In the genomic region with DNA sequence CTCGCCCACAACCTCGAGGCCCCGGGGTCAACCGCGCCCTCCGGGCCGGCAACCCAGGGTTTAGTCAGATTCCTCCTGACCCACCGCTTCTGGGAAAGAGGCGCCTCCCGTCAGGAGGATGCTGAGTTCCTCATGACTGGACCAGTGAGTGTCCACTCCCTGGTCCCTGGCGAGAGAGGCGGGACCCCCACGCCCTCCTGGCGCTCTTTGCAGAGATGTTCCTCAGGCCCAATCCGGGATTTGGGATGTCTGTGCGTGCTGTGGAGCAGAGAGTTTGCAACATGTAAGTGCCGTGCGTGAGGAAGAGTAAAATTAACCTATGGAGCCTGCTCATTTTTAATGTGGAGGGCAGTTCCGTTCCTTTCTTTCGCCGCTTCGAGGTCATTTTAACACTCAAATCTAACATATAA, we compare ENCODE assay signal across 7 cellular contexts. TPM values are rescaled to one million over a fixed set of nuclear protein-coding genes. Genes with fewer than 3 reads are reported as not detected.
DNase-seq lines count a peak whose midpoint lies in the region; ATAC-seq, FAIRE-seq and TF ChIP-seq lines count a peak whose summit lies in the region.

No MANE protein-coding gene starts in this region.

- peak overlapping the region; percentile 43 to 93 (median 87) for H3K27ac Mint-ChIP-seq in naive thymus-derived CD4-positive, alpha-beta T cell

- H3K4me1 Mint-ChIP-seq in naive thymus-derived CD4-positive, alpha-beta T cell: peaks cover 11 to 26% (median 19%) of the 10 kb centered on the region in 7 donors

- no peaks in the 10 kb centered on the region for H3K36me3 ChIP-seq in endothelial cell of umbilical vein (ENCODE audit: control insufficient read depth in 2 of 2, extremely low read depth in 1 of 2, insufficient read depth in 2 of 2, low read length in 2 of 2)
- H3K36me3 ChIP-seq in naive thymus-derived CD4-positive, alpha-beta T cell (ENCODE audit: control insufficient read depth in 2 of 3, insufficient read depth in 3 of 3, low read length in 3 of 3): peaks cover 0 to 5% (median 0%) of the 10 kb centered on the region in 3 experiments

- no peak for TF ChIP-seq POLR2A in endothelial cell of umbilical vein (IDR thresholded peaks at IDR 0.05; ENCODE audit: low read depth, low read length)

- H3K4me2 ChIP-seq in endothelial cell of umbilical vein (ENCODE audit: insufficient read depth, low read length): peak overlapping the region; percentile 75

- ATAC-seq in naive thymus-derived CD4-positive, alpha-beta T cell: no peak
- ATAC-seq in GM21528 (IDR thresholded peaks at IDR 0.05; ENCODE audit: low FRiP score, unreplicated experiment): no peak

- intact Hi-C loops in endothelial cell of umbilical vein (cut with micrococcal nuclease): loop anchor here (1.0 to 10.0 kb wide), 3 partner anchors 8 to 273 kb away; no protein-coding TSS in a partner anchor
- intact Hi-C loops in naive thymus-derived CD4-positive, alpha-beta T cell (cut with micrococcal nuclease): loop anchor here (1.0 to 10.0 kb wide), 7 partner anchors 8 to 777 kb away; partner anchors contain the start of genes RFC1 (in 2 of the 2), N4BP2 (in 1 of the 2), RHOH (in 1 of the 2) and UBE2K (in 1 of the 2)

- H2AFZ ChIP-seq in endothelial cell of umbilical vein (ENCODE audit: low read depth, low read length): peak overlapping the region; percentile 86

- DNase-seq in GOT3 (lab: John Stamatoyannopoulos, UW): peak; percentile 89
- DNase-seq in SK-MEL-5 (ENCODE audit: low read depth, low spot score): peak; percentile 84
- peak; percentile 69 for DNase-seq in endothelial cell of umbilical vein (ENCODE audit: low read depth, low spot score)
- peak in 4 of 9 donors; percentile 2 to 19 (median 9) for DNase-seq in naive thymus-derived CD4-positive, alpha-beta T cell
- DNase-seq in stimulated activated CD4-positive, alpha-beta T cell treated with anti-CD3 and anti-CD28 coated beads, Interleukin-4, amount 100 ng/mL, for 4 hours: no peak
- DNase-seq in central memory CD4-positive, alpha-beta T cell: no peak

- FAIRE-seq in endothelial cell of umbilical vein (lab: Jason Lieb, UNC): no peak

- no peaks in the 10 kb centered on the region for H3K9me1 ChIP-seq in endothelial cell of umbilical vein (replicated peaks; ENCODE audit: control insufficient read depth, extremely low read depth, insufficient read depth, low read length)

- H3K79me2 ChIP-seq in endothelial cell of umbilical vein (ENCODE audit: control insufficient read depth, insufficient read depth, low read length): peaks cover 36% of the 10 kb centered on the region

- H3K36me3 Mint-ChIP-seq in naive thymus-derived CD4-positive, alpha-beta T cell: peaks cover 20 to 32% (median 24%) of the 10 kb centered on the region in 5 donors

- POLR2A ChIA-PET in endothelial cell of umbilical vein (lab: Charles Lee): interaction anchor here (1.2 to 3.7 kb wide), 3 partner anchors 69 to 112 kb away, joined by 4 to 42 read pairs (median 8); partner anchors contain the start of genes LIAS, RPL9 and SMIM14
- POLR2A ChIA-PET in naive thymus-derived CD4-positive, alpha-beta T cell (lab: Charles Lee): interaction anchor here (0.6 to 1.3 kb wide), 5 partner anchors 69 to 179 kb away, joined by 3 to 11 read pairs (median 8); partner anchors contain the start of genes LIAS, RPL9, SMIM14 and UBE2K

- H4K20me1 ChIP-seq in endothelial cell of umbilical vein (replicated peaks; ENCODE audit: control insufficient read depth, extremely low read depth, insufficient read depth, low read length): no peaks in the 10 kb centered on the region

- H3K27ac ChIP-seq in endothelial cell of umbilical vein (ENCODE audit: insufficient read depth, low read depth, low read length): peak overlapping the region; percentile 90
- peak overlapping the region; percentile 74 for H3K27ac ChIP-seq in naive thymus-derived CD4-positive, alpha-beta T cell (ENCODE audit: low read depth, low read length)

- H3K9me3 Mint-ChIP-seq in naive thymus-derived CD4-positive, alpha-beta T cell: peaks cover 5 to 32% (median 20%) of the 10 kb centered on the region in 11 donors

- no peak for TF ChIP-seq CTCF in endothelial cell of umbilical vein (IDR thresholded peaks at IDR 0.05; ENCODE audit: extremely low read depth in 1 of 2, insufficient read depth in 1 of 2, low read depth in 1 of 2, low read length in 2 of 2)

- dilution Hi-C loops in endothelial cell of umbilical vein (cut with MboI; ENCODE audit: extremely low pct_ligation_motif_present, low sequenced_read_pairs): no loop called here

- no peaks in the 10 kb centered on the region for H3K27me3 Mint-ChIP-seq in naive thymus-derived CD4-positive, alpha-beta T cell

- in situ Hi-C loops in SK-MEL-5 (cut with HindIII; ENCODE audit: low pct_unique_long_range_greater_than_20kb, low sequenced_read_pairs): no loop called here

- peaks cover 12% of the 10 kb centered on the region for H3K4me1 ChIP-seq in endothelial cell of umbilical vein (ENCODE audit: control insufficient read depth, extremely low read depth, insufficient read depth, low read length)
- peaks cover 7 to 10% of the 10 kb centered on the region in 2 donors for H3K4me1 ChIP-seq in naive thymus-derived CD4-positive, alpha-beta T cell (ENCODE audit: control insufficient read depth in 2 of 2, insufficient read depth in 2 of 2, low read length in 2 of 2)

- peak overlapping the region; percentile 50 to 92 (median 60) for H3K4me3 ChIP-seq in endothelial cell of umbilical vein (replicated peaks in 1 of 3; ENCODE audit: insufficient read depth in 1 of 3, low read depth in 1 of 3, low read length in 3 of 3)
- H3K4me3 ChIP-seq in naive thymus-derived CD4-positive, alpha-beta T cell (ENCODE audit: low read length): peak overlapping the region; percentile 81

- no peaks in the 10 kb centered on the region for H3K9me3 ChIP-seq in endothelial cell of umbilical vein (replicated peaks; ENCODE audit: control insufficient read depth, insufficient read depth, low read length)
- H3K9me3 ChIP-seq in naive thymus-derived CD4-positive, alpha-beta T cell (ENCODE audit: control insufficient read depth in 2 of 3, low read length in 3 of 3): peaks cover 0 to 11% (median 0%) of the 10 kb centered on the region in 3 experiments

- peak overlapping the region; percentile 73 for H3K9ac ChIP-seq in endothelial cell of umbilical vein (replicated peaks; ENCODE audit: extremely low read depth, insufficient read depth, low read length)

- H3K4me3 Mint-ChIP-seq in naive thymus-derived CD4-positive, alpha-beta T cell: peak overlapping the region; percentile 88 to 99 (median 98)

- BruUV-seq in endothelial cell of umbilical vein (replicated peaks; lab: Mats Ljungman, UMichigan): TSS peak; percentile 78

- no peaks in the 10 kb centered on the region for H3K27me3 ChIP-seq in endothelial cell of umbilical vein (ENCODE audit: control insufficient read depth in 2 of 2, insufficient read depth in 2 of 2, low read length in 2 of 2)
- no peaks in the 10 kb centered on the region for H3K27me3 ChIP-seq in naive thymus-derived CD4-positive, alpha-beta T cell (ENCODE audit: control insufficient read depth in 2 of 2, insufficient read depth in 2 of 2, low read length in 2 of 2)

- CTCF ChIA-PET in endothelial cell of umbilical vein (lab: Charles Lee): interaction anchor here (1.3 to 1.8 kb wide), 2 partner anchors 59 to 130 kb away, joined by 6 to 8 read pairs; no protein-coding TSS in a partner anchor
- CTCF ChIA-PET in naive thymus-derived CD4-positive, alpha-beta T cell (lab: Charles Lee): interaction anchor here (0.5 to 1.0 kb wide), 2 partner anchors 451 to 767 kb away, joined by 3 to 4 read pairs; no protein-coding TSS in a partner anchor

TF ChIP-seq in endothelial cell of umbilical vein, 7 proteins besides CTCF, POLR2A, EP300 and RAD21:
- TF ChIP-seq MYC (IDR thresholded peaks at IDR 0.05; ENCODE audit: low read depth, low read length) (no peak), MAX (IDR thresholded peaks at IDR 0.05; ENCODE audit: insufficient read depth, insufficient read length) (no peak), JUN (IDR thresholded peaks at IDR 0.05; ENCODE audit: borderline replicate concordance, insufficient read depth, insufficient read length, low read depth) (no peak), POLR2AphosphoS5 (IDR thresholded peaks at IDR 0.05; ENCODE audit: insufficient read depth, low read depth, low read length) (no peak), GATA2 (IDR thresholded peaks at IDR 0.05; ENCODE audit: insufficient read depth, insufficient read length, low read depth, low read length) (no peak), EZH2 (IDR thresholded peaks at IDR 0.05; ENCODE audit: borderline replicate concordance, low read depth, low read length, severe bottlenecking) (no peak), FOS (IDR thresholded peaks at IDR 0.05; ENCODE audit: borderline replicate concordance, insufficient read depth, low read length) (no peak)

RNA-seq across cellular contexts. Expression of gene UGDH, which starts 0.8 kb away (rescaled TPM):
- total RNA-seq in SK-MEL-5 (2014; rRNA removed; shearing (Covaris generic)): 90.9 and 93.4 TPM in 2 replicates
- 97.6 and 109 TPM in 2 replicates for polyA plus RNA-seq in SK-MEL-5 (2015; cell fraction: cytosol; rRNA removed)
- 22.4 and 44.6 TPM in 2 replicates for polyA plus RNA-seq in SK-MEL-5 (2015; cell fraction: nucleus; rRNA removed)
- 62.1 and 69.7 TPM in 2 replicates for total RNA-seq in endothelial cell of umbilical vein
- 25.5 and 41.3 TPM in 2 replicates for polyA plus RNA-seq in endothelial cell of umbilical vein
- 34.9 and 41.2 TPM in 2 replicates for polyA plus RNA-seq in endothelial cell of umbilical vein (2011; cell fraction: cytosol; rRNA removed)
- polyA plus RNA-seq in endothelial cell of umbilical vein (2011; cell fraction: nucleus; rRNA removed): 16.0 and 27.0 TPM in 2 replicates
- 40.6 and 49.8 TPM in 2 replicates for polyA plus RNA-seq in endothelial cell of umbilical vein (2012)
- polyA minus RNA-seq in endothelial cell of umbilical vein: 21.6 and 26.2 TPM in 2 replicates
- 35.3 TPM for polyA minus RNA-seq in endothelial cell of umbilical vein (2011; cell fraction: cytosol; rRNA and poly(A)+ RNA removed)
- polyA minus RNA-seq in endothelial cell of umbilical vein (2011; cell fraction: nucleus; rRNA and poly(A)+ RNA removed): 11.0 and 11.6 TPM in 2 replicates
- total RNA-seq in naive thymus-derived CD4-positive, alpha-beta T cell: 10 to 100 TPM in 3 of 5 experiments, 1 to 10 TPM in 2; 6.9 to 20.9 (median 17.7) TPM
- polyA plus RNA-seq in naive thymus-derived CD4-positive, alpha-beta T cell: 10 to 100 TPM; 18.2 to 18.7 TPM

Comparison
In these comparisons a context has a peak if more than half of its experiments do, and no peak if none do; other contexts are left out.
1. DNase-seq: peak in GOT3 (single experiment), SK-MEL-5 (single experiment) and endothelial cell of umbilical vein (single experiment); none in stimulated activated CD4-positive, alpha-beta T cell treated with anti-CD3 and anti-CD28 coated beads, Interleukin-4, amount 100 ng/mL, for 4 hours (0 of 2) and central memory CD4-positive, alpha-beta T cell (single experiment).